8 cellular contexts compared by ENCODE assay signal in the genomic region with DNA sequence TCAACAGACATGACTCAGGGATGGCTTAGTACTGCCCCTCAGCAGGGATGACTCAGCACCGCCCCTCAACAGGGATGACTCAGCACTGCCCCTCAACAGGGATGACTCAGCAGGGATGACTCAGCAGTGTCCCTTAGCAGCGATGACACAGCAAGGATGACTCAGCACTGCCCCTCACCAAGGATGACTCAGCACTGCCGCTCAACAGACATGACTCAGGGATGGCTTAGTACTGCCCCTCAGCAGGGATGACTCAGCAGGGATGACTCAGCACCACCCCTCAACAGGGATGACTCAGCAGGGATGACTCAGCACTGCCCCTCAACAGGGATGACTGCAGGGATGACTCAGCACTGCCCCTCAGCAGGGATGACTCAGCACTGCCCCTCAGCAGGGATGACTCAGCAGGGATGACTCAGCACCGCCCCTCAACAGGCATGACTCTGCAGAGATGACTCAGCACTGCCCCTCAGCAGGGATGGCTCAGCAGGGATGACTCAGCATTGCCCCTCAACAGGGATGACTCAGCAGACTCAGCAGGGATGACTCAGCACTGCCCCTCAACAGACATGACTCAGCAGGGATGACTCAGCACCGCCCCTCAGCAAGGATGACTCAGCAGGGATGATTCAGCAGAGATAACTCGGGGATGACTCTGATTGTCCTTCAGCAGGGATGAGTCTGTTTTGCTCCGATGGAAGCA. TPM values are rescaled to one million over a fixed set of nuclear protein-coding genes. Genes with fewer than 3 reads are reported as not detected.
DNase-seq lines count a peak whose midpoint lies in the region; ATAC-seq, FAIRE-seq and TF ChIP-seq lines count a peak whose summit lies in the region.
"Not testable (repeated sequence)": the region's sequence is repeated elsewhere in the genome, so short reads cannot be mapped to it uniquely, and the experiment has no call there.

No MANE protein-coding gene starts in this region.

- intact Hi-C loops in HepG2 (cut with micrococcal nuclease; ENCODE audit: unreplicated experiment): not testable (repeated sequence)

- not testable (repeated sequence) for H3K4me3 ChIP-seq in GM12865 (ENCODE audit: low read depth, low read length); HepG2 (replicated peaks in 1 of 3; ENCODE audit: insufficient read depth in 1 of 3, low read depth in 2 of 3, low read length in 3 of 3); upper lobe of left lung

- WGBS in HepG2 (ENCODE audit: low lambda C conversion rate): 78% methylated on average over 6 of the region's 7 CpGs
- 79% methylated on average over 3 to 7 of the region's 7 CpGs for WGBS in upper lobe of left lung, 2 donors

- CTCF ChIA-PET in HepG2 (lab: Yijun Ruan, JAX; ENCODE audit: low intra/inter-chr PET ratio, low total read pairs): not testable (repeated sequence)

- not testable (repeated sequence) for H2AFZ ChIP-seq in HepG2 (ENCODE audit: low read length)

- POLR2A ChIA-PET in HepG2 (lab: Yijun Ruan, JAX): not testable (repeated sequence)

- not testable (repeated sequence) for TF ChIP-seq CTCF in GM12865 (IDR thresholded peaks at IDR 0.05; ENCODE audit: insufficient read depth, low read depth, low read length, missing control alignments); HepG2 (CRISPR knock-in tag; IDR thresholded peaks at IDR 0.05); upper lobe of left lung (IDR thresholded peaks at IDR 0.05)

- TSS peak; percentile 24 for BruUV-seq in HepG2 (replicated peaks; lab: Mats Ljungman, UMichigan)

- TF ChIP-seq EP300 in HepG2 (IDR thresholded peaks at IDR 0.05; ENCODE audit: low read depth in 2 of 2, low read length in 2 of 2) (peak; percentile 37 to 79; a peak in 3 of 4 replicates), HepG2 (CRISPR knock-in tag; IDR thresholded peaks at IDR 0.05; ENCODE audit: borderline replicate concordance) (peak; percentile 50; the same call in 1 of the 2 replicates)
- not testable (repeated sequence) for TF ChIP-seq EP300 in upper lobe of left lung (IDR thresholded peaks at IDR 0.05)

- peaks cover 12% of the 10 kb centered on the region; the same call in 1 of the 2 replicates for H4K20me1 ChIP-seq in HepG2 (ENCODE audit: insufficient read depth, low read length)

- H3K27ac ChIP-seq in HepG2 (ENCODE audit: extremely low read length, insufficient read depth, low read length) (peak overlapping the region; percentile 89), upper lobe of left lung (peak overlapping the region; percentile 78 to 85 (median 82))

- H3K9ac ChIP-seq in HepG2 (ENCODE audit: insufficient read depth, low read depth, low read length): peak overlapping the region; percentile 48

- in situ Hi-C loops in HepG2 (cut with HindIII; ENCODE audit: extremely low pct_ligation_motif_present, low pct_unique_long_range_greater_than_20kb): not testable (repeated sequence)

- peak; percentile 76 for FAIRE-seq in HepG2 (lab: Jason Lieb, UNC)

- H3K79me2 ChIP-seq in HepG2 (ENCODE audit: insufficient read depth, low read length): not testable (repeated sequence)

- H3K36me3 ChIP-seq in HepG2 (replicated peaks in 1 of 2; ENCODE audit: control insufficient read depth in 1 of 2, insufficient read depth in 2 of 2, low read length in 2 of 2) (peaks cover 12 to 45% of the 10 kb centered on the region in 2 experiments), upper lobe of left lung (peaks cover 8 to 63% (median 49%) of the 10 kb centered on the region in 4 donors)

- DNase-seq in GM12865 (ENCODE audit: low read depth): peak; percentile 77
- DNase-seq in NCI-H2196 (lab: John Stamatoyannopoulos, UW; ENCODE audit: unreplicated experiment): peak; percentile 24
- DNase-seq in UCSD-AML1 (lab: John Stamatoyannopoulos, UW; ENCODE audit: unreplicated experiment): peak; percentile 68
- DNase-seq in activated gamma-delta T cell treated with anti-CD3 and anti-CD28 coated beads, Interleukin-2, amount 50 U/mL, for 16 hours (ENCODE audit: low read depth): peak; percentile 39
- DNase-seq in effector CD8-positive, alpha-beta T cell (lab: John Stamatoyannopoulos, UW): peak; percentile 59
- DNase-seq in HepG2 (ENCODE audit: low spot score): peak; percentile 52
- DNase-seq in stimulated activated CD4-positive, alpha-beta T cell treated with anti-CD3 and anti-CD28 coated beads, Interleukin-12 subunit alpha, Interleukin-12 subunit beta, amount 100 ng/mL, for 48 hours (ENCODE audit: low read depth in 2 of 3, low spot score in 1 of 3): peak; percentile 40 to 59 (median 45)
- not testable (repeated sequence) for DNase-seq in upper lobe of left lung

- not testable (repeated sequence) for H3K4me2 ChIP-seq in HepG2 (ENCODE audit: low read depth, low read length)

- 0 out of 2 replicates have a peak, but pooled peaks have one; percentile 22 for TF ChIP-seq RAD21 in HepG2 (CRISPR knock-in tag; IDR thresholded peaks at IDR 0.05)

- not testable (repeated sequence) for H3K9me3 ChIP-seq in HepG2 (ENCODE audit: low read length); upper lobe of left lung

- not testable (repeated sequence) for ATAC-seq in HepG2; upper lobe of left lung (ENCODE audit: low FRiP score in 2 of 2)

- TF ChIP-seq POLR2A in HepG2 (IDR thresholded peaks at IDR 0.05; ENCODE audit: insufficient read depth in 1 of 2, low read depth in 2 of 2, low read length in 2 of 2); upper lobe of left lung (IDR thresholded peaks at IDR 0.05): not testable (repeated sequence)

- not testable (repeated sequence) for H3K4me1 ChIP-seq in HepG2 (ENCODE audit: insufficient read depth, low read length); upper lobe of left lung

- H3K27me3 ChIP-seq in HepG2 (ENCODE audit: control insufficient read depth in 1 of 2, insufficient read depth in 2 of 2, low read length in 2 of 2); upper lobe of left lung: not testable (repeated sequence)

TF ChIP-seq in HepG2, 621 proteins besides CTCF, POLR2A, EP300 and RAD21 (continues in another document):
- TF ChIP-seq MXI1 (IDR thresholded peaks at IDR 0.05; ENCODE audit: borderline replicate concordance, low read depth, low read length): peak; percentile 91; the same call in 2 of the 3 replicates

RNA-seq across cellular contexts. Expression of gene DBNDD1, which starts 23.6 kb away (rescaled TPM):
- 13.0 and 17.0 TPM in 2 replicates for total RNA-seq in HepG2 (2016; rRNA removed; fragmentation: Illumina TruSeq; extraction: Trizol)
- 18.8 and 21.7 TPM in 2 replicates for total RNA-seq in HepG2 (2016; cell fraction: cytosol; rRNA removed; fragmentation: Illumina TruSeq; extraction: Trizol; ENCODE audit: low read depth)
- 11.4 and 16.1 TPM in 2 replicates for total RNA-seq in HepG2 (2016; cell fraction: insoluble cytoplasmic fraction; rRNA removed; fragmentation: Illumina TruSeq; extraction: Trizol)
- total RNA-seq in HepG2 (2016; cell fraction: membrane; rRNA removed; fragmentation: Illumina TruSeq; extraction: Trizol): 40.2 and 47.3 TPM in 2 replicates
- 7.6 and 10.0 TPM in 2 replicates for total RNA-seq in HepG2 (2016; cell fraction: nucleus; rRNA removed; fragmentation: Illumina TruSeq; extraction: Trizol)
- 40.4 and 51.0 TPM in 2 replicates for polyA plus RNA-seq in HepG2 (2011; rRNA removed)
- 44.2 and 56.2 TPM in 2 replicates for polyA plus RNA-seq in HepG2 (2011; cell fraction: cytosol; rRNA removed)
- polyA plus RNA-seq in HepG2 (2011; cell fraction: nucleus; rRNA removed): 31.7 and 32.2 TPM in 2 replicates
- polyA plus RNA-seq in HepG2 (2012): 16.4 and 30.0 TPM in 2 replicates
- polyA plus RNA-seq in HepG2 (2016; cell fraction: cytosol; fragmentation: Illumina TruSeq; extraction: Trizol; ENCODE audit: low read depth): 60.8 and 72.2 TPM in 2 replicates
- 33.1 and 40.9 TPM in 2 replicates for polyA plus RNA-seq in HepG2 (2016; cell fraction: insoluble cytoplasmic fraction; fragmentation: Illumina TruSeq; extraction: Trizol; ENCODE audit: low read depth)
- polyA plus RNA-seq in HepG2 (2016; cell fraction: membrane; fragmentation: Illumina TruSeq; extraction: Trizol; ENCODE audit: low read depth): 102 TPM in 2 replicates
- polyA plus RNA-seq in HepG2 (2016; cell fraction: nucleus; fragmentation: Illumina TruSeq; extraction: Trizol; ENCODE audit: insufficient read depth, low read depth): 31.0 and 33.1 TPM in 2 replicates
- 5.9 and 53.2 TPM in 2 replicates for polyA minus RNA-seq in HepG2 (2011; rRNA and poly(A)+ RNA removed; ENCODE audit: low replicate concordance)
- 23.0 and 26.9 TPM in 2 replicates for polyA minus RNA-seq in HepG2 (2011; cell fraction: cytosol; rRNA and poly(A)+ RNA removed)
- polyA minus RNA-seq in HepG2 (2011; cell fraction: nucleus; rRNA and poly(A)+ RNA removed): 9.8 and 13.2 TPM in 2 replicates
- 10 to 100 TPM in 3 of 6 donors, 1 to 10 TPM in 3; 4.6 to 23.2 (median 11.1) TPM for total RNA-seq in upper lobe of left lung

RNA-seq across cellular contexts. Expression of gene DEF8, which starts 47.1 kb away (rescaled TPM):
- total RNA-seq in HepG2 (2016; rRNA removed; fragmentation: Illumina TruSeq; extraction: Trizol) (98.5 and 107 TPM in 2 replicates), upper lobe of left lung (100 to 1,000 TPM in 2 of 6 donors, 10 to 100 TPM in 4; 45.7 to 671 (median 80.5) TPM)
- 134 and 176 TPM in 2 replicates for total RNA-seq in HepG2 (2016; cell fraction: cytosol; rRNA removed; fragmentation: Illumina TruSeq; extraction: Trizol; ENCODE audit: low read depth)
- 103 and 113 TPM in 2 replicates for total RNA-seq in HepG2 (2016; cell fraction: insoluble cytoplasmic fraction; rRNA removed; fragmentation: Illumina TruSeq; extraction: Trizol)
- total RNA-seq in HepG2 (2016; cell fraction: membrane; rRNA removed; fragmentation: Illumina TruSeq; extraction: Trizol): 127 and 160 TPM in 2 replicates
- 48.8 and 61.5 TPM in 2 replicates for total RNA-seq in HepG2 (2016; cell fraction: nucleus; rRNA removed; fragmentation: Illumina TruSeq; extraction: Trizol)
- 98.2 and 108 TPM in 2 replicates for polyA plus RNA-seq in HepG2 (2011; rRNA removed)
- 100 and 138 TPM in 2 replicates for polyA plus RNA-seq in HepG2 (2011; cell fraction: cytosol; rRNA removed)
- 490 and 545 TPM in 2 replicates for polyA plus RNA-seq in HepG2 (2011; cell fraction: nucleus; rRNA removed)
- 37.2 and 56.0 TPM in 2 replicates for polyA plus RNA-seq in HepG2 (2012)
- polyA plus RNA-seq in HepG2 (2016; cell fraction: cytosol; fragmentation: Illumina TruSeq; extraction: Trizol; ENCODE audit: low read depth): 170 and 205 TPM in 2 replicates
- polyA plus RNA-seq in HepG2 (2016; cell fraction: insoluble cytoplasmic fraction; fragmentation: Illumina TruSeq; extraction: Trizol; ENCODE audit: low read depth): 116 and 132 TPM in 2 replicates
- 126 and 153 TPM in 2 replicates for polyA plus RNA-seq in HepG2 (2016; cell fraction: membrane; fragmentation: Illumina TruSeq; extraction: Trizol; ENCODE audit: low read depth)
- 123 and 136 TPM in 2 replicates for polyA plus RNA-seq in HepG2 (2016; cell fraction: nucleus; fragmentation: Illumina TruSeq; extraction: Trizol; ENCODE audit: insufficient read depth, low read depth)
- 22.3 and 116 TPM in 2 replicates for polyA minus RNA-seq in HepG2 (2011; rRNA and poly(A)+ RNA removed; ENCODE audit: low replicate concordance)
- 31.8 and 36.4 TPM in 2 replicates for polyA minus RNA-seq in HepG2 (2011; cell fraction: cytosol; rRNA and poly(A)+ RNA removed)
- 46.0 and 51.1 TPM in 2 replicates for polyA minus RNA-seq in HepG2 (2011; cell fraction: nucleus; rRNA and poly(A)+ RNA removed)
